Comparison of ENCODE assay signal across 8 cellular contexts in the genomic region with DNA sequence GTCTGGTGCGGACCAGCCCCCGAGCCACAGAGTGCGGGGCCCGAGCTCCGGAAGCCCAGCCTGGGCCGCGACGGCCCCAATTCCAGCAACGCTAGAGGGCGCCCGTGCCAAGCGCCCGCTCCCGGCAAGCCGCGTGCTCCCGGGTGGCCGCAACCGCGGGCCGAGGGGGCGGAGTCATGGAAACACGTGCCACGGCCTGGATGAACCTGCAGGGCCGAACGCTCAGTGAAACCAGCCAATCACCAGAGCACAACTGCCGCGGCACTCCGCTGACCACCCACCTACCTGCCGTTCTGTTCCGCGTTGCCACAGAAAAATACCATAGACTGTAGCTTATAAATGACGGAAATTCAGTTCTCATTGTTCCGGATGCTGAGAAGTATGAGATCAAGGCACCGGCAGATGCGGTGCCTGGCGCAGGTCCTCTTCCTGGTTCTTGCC.
A peak's percentile ranks its signal among the peaks of the same experiment; 100 is the strongest.
DNase-seq lines count a peak whose midpoint lies in the region; ATAC-seq and TF ChIP-seq lines count a peak whose summit lies in the region.

No MANE protein-coding gene starts in this region.

- H3K9me3 ChIP-seq in right lobe of liver = no peaks in the 10 kb centered on the region

- intact Hi-C loops in dendritic cell treated with granulocyte-macrophage colony-stimulating factor and Interleukin-4, amounts not matched to agents 40 ng/mL and 50 ng/mL, for 4 days (cut with micrococcal nuclease) = no loop called here
- intact Hi-C loops in right lobe of liver (cut with DNase I) = no loop called here

- no peaks in the 10 kb centered on the region for H3K9me3 Mint-ChIP-seq in dendritic cell treated with granulocyte-macrophage colony-stimulating factor and Interleukin-4, amounts not matched to agents 40 ng/mL and 50 ng/mL, for 4 days

- no peak for TF ChIP-seq POLR2A in right lobe of liver (IDR thresholded peaks at IDR 0.05)

- peak in 3 of 4 donors; percentile 58 to 81 (median 69) for TF ChIP-seq CTCF in right lobe of liver (IDR thresholded peaks at IDR 0.05)

- H3K27ac ChIP-seq in right lobe of liver = no peak overlapping the region

- WGBS in right lobe of liver (ENCODE audit: insufficient coverage, low coverage, low lambda C conversion rate, missing lambda C conversion rate) = 11% methylated on average over 22 of the region's 37 CpGs

- H3K27me3 ChIP-seq in H7 (ENCODE audit: control insufficient read depth, insufficient read depth, low read length) (peaks cover 28% of the 10 kb centered on the region), right lobe of liver (no peaks in the 10 kb centered on the region)

- no peaks in the 10 kb centered on the region for H3K36me3 Mint-ChIP-seq in dendritic cell treated with granulocyte-macrophage colony-stimulating factor and Interleukin-4, amounts not matched to agents 40 ng/mL and 50 ng/mL, for 4 days (ENCODE audit: low read depth)

- peak overlapping the region; percentile 37 for H3K4me3 Mint-ChIP-seq in dendritic cell treated with granulocyte-macrophage colony-stimulating factor and Interleukin-4, amounts not matched to agents 40 ng/mL and 50 ng/mL, for 4 days

- H3K36me3 ChIP-seq in H7 (replicated peaks; ENCODE audit: control insufficient read depth, insufficient read depth, low read length) (no peaks in the 10 kb centered on the region), right lobe of liver (no peaks in the 10 kb centered on the region)

- DNase-seq in H7 (peak; percentile 97), right lobe of liver (peak; percentile 55 to 78 (median 72)), NCI-H748 (lab: John Stamatoyannopoulos, UW; ENCODE audit: unreplicated experiment) (no peak), NCI-H2107 treated with DMSO at 0.1 percent for 48 hours (lab: John Stamatoyannopoulos, UW; ENCODE audit: unreplicated experiment) (no peak), cortex of kidney (lab: John Stamatoyannopoulos, UW) (no peak)
- peak; percentile 37 to 69 for DNase-seq in activated CD4-positive, alpha-beta T cell treated with anti-CD3 and anti-CD28 coated beads, Interleukin-2, amount 50 U/mL, for 24 hours (ENCODE audit: low read depth in 1 of 2, low spot score in 1 of 2)
- peak; percentile 46 to 72 (median 63) for DNase-seq in stimulated activated CD4-positive, alpha-beta T cell treated with anti-CD3 and anti-CD28 coated beads, TNF-alpha, amount 100 ng/mL, for 48 hours (ENCODE audit: low read depth in 3 of 3)

- peak; percentile 77 to 92 (median 88) for ATAC-seq in right lobe of liver

- no peak overlapping the region for H3K27ac Mint-ChIP-seq in dendritic cell treated with granulocyte-macrophage colony-stimulating factor and Interleukin-4, amounts not matched to agents 40 ng/mL and 50 ng/mL, for 4 days

- H3K4me1 Mint-ChIP-seq in dendritic cell treated with granulocyte-macrophage colony-stimulating factor and Interleukin-4, amounts not matched to agents 40 ng/mL and 50 ng/mL, for 4 days (ENCODE audit: low read depth) = peaks cover 16% of the 10 kb centered on the region

- H3K27me3 Mint-ChIP-seq in dendritic cell treated with granulocyte-macrophage colony-stimulating factor and Interleukin-4, amounts not matched to agents 40 ng/mL and 50 ng/mL, for 4 days = peaks cover 37% of the 10 kb centered on the region

- H3K4me1 ChIP-seq in right lobe of liver = no peaks in the 10 kb centered on the region

- no peak overlapping the region for H3K4me3 ChIP-seq in H7 (ENCODE audit: insufficient read depth, low read depth, low read length)
- no peak overlapping the region for H3K4me3 ChIP-seq in right lobe of liver

Comparison
In these comparisons a context has a peak if more than half of its experiments do, and no peak if none do; other contexts are left out.
1. DNase-seq: peak in H7 (single experiment), activated CD4-positive, alpha-beta T cell treated with anti-CD3 and anti-CD28 coated beads, Interleukin-2, amount 50 U/mL, for 24 hours (2 of 2), right lobe of liver (3 of 3) and stimulated activated CD4-positive, alpha-beta T cell treated with anti-CD3 and anti-CD28 coated beads, TNF-alpha, amount 100 ng/mL, for 48 hours (3 of 3); none in NCI-H748 (single experiment), NCI-H2107 treated with DMSO at 0.1 percent for 48 hours (single experiment) and cortex of kidney (single experiment).